12 cellular contexts compared by ENCODE assay signal in the genomic region with DNA sequence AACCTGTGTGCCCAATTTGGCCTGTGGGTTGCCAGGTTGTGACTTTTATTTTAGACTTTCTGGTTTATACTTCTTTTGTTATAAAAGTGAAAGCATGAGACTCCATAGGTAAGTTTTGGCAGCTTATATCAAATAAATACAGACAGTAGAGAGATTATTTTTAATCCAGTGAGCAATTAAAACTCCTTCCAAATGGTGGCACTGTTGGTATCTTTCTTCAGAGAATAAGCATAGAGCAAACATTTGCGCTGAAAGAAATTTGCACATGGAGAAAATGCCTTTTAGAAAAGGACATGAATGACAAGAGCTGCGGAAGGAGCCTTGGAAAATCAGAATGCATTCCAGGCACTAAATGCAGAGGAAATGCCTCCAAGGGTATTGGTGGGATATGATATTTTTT. TPM values are rescaled to one million over a fixed set of nuclear protein-coding genes. Genes with fewer than 3 reads are reported as not detected.
DNase-seq lines count a peak whose midpoint lies in the region; FAIRE-seq and TF ChIP-seq lines count a peak whose summit lies in the region.
"Had no signal": no experiment of that assay in that cellular context is flagged by ENCODE, and none has a peak within 500 bp of the region (broad histone marks: within the 10 kb centered on the region; RNA-seq: fewer than 3 reads in every experiment).

No MANE protein-coding gene starts in this region.

- no peak for FAIRE-seq in small intestine (lab: Jason Lieb, UNC)

- DNase-seq in A172 (ENCODE audit: low spot score) (peak; percentile 21), EH (ENCODE audit: low read depth) (peak; percentile 11), RWPE1 (ENCODE audit: low spot score) (peak; percentile 24), fibroblast of mammary gland (ENCODE audit: low read depth) (no peak), AG08396 (ENCODE audit: low spot score) (no peak), small intestine (no peak), H4 (ENCODE audit: low spot score) (no peak), vagina (ENCODE audit: extremely low spot score in 2 of 2) (no peak)
- DNase-seq: activated T-cell treated with anti-CD3 and anti-CD28 coated beads, Interleukin-2, amount 50 U/mL, for 24 hours; NCI-H1436 treated with DMSO at 0.1 percent for 48 hours had no signal

- CTCF ChIA-PET in RWPE1 (lab: Yijun Ruan, JAX), result interaction anchor here (0.8 to 1.4 kb wide), 5 partner anchors 9 to 89 kb away, joined by 3 to 5 read pairs (median 3); no protein-coding TSS in a partner anchor

- no peaks in the 10 kb centered on the region for H3K36me3 ChIP-seq in small intestine (ENCODE audit: control insufficient read depth in 2 of 2, insufficient read depth in 2 of 2, low read length in 2 of 2)
- H3K36me3 ChIP-seq in vagina, result no peaks in the 10 kb centered on the region
- H3K36me3 ChIP-seq: prostate gland, suprapubic skin had no signal

- POLR2A ChIA-PET in RWPE1 (lab: Yijun Ruan, JAX; ENCODE audit: low non-redundant PET), result no interaction called here

- TF ChIP-seq POLR2A in vagina (IDR thresholded peaks at IDR 0.05), result no peak

- H3K4me3 ChIP-seq in fibroblast of mammary gland (ENCODE audit: control insufficient read depth, low read depth, low read length), result no peak overlapping the region
- no peak overlapping the region for H3K4me3 ChIP-seq in small intestine (ENCODE audit: low read depth in 1 of 2, low read length in 2 of 2)
- no peak overlapping the region for H3K4me3 ChIP-seq in vagina
- H3K4me3 ChIP-seq: prostate gland, suprapubic skin had no signal

- TF ChIP-seq CTCF in RWPE1 (conservative IDR thresholded peaks at IDR 0.05; ENCODE audit: low read depth), result peak; percentile 21; the same call in 1 of the 2 replicates
- peak; percentile 29 for TF ChIP-seq CTCF in fibroblast of mammary gland (conservative IDR thresholded peaks at IDR 0.05; ENCODE audit: control insufficient read depth, insufficient read depth, low read depth, low read length)
- TF ChIP-seq CTCF in vagina (IDR thresholded peaks at IDR 0.05), result no peak

- H3K27me3 ChIP-seq in small intestine (ENCODE audit: control insufficient read depth in 2 of 2, insufficient read depth in 2 of 2, low read length in 2 of 2) (no peaks in the 10 kb centered on the region), vagina (no peaks in the 10 kb centered on the region)
- H3K27me3 ChIP-seq: suprapubic skin had no signal

- WGBS in small intestine, 3 donors, result 84 to 93% (median 85%) methylated on average over 2 of the region's 2 CpGs

- no peaks in the 10 kb centered on the region for H3K9me3 ChIP-seq in small intestine (ENCODE audit: control insufficient read depth, low read depth)
- H3K9me3 ChIP-seq in vagina, result no peaks in the 10 kb centered on the region
- H3K9me3 ChIP-seq: prostate gland, suprapubic skin had no signal

- H3K4me1 ChIP-seq in small intestine (ENCODE audit: control insufficient read depth in 2 of 2, insufficient read depth in 1 of 2, low read depth in 1 of 2, low read length in 1 of 2) (no peaks in the 10 kb centered on the region), vagina (no peaks in the 10 kb centered on the region)
- H3K4me1 ChIP-seq: prostate gland, suprapubic skin had no signal

- no peak overlapping the region for H3K27ac ChIP-seq in RWPE1
- H3K27ac ChIP-seq in small intestine (ENCODE audit: low read depth in 1 of 2, low read length in 1 of 2), result no peak overlapping the region
- H3K27ac ChIP-seq in vagina, result no peak overlapping the region
- H3K27ac ChIP-seq: prostate gland, suprapubic skin had no signal

- intact Hi-C loops in vagina (cut with DNase I), result no loop called here

RNA-seq across cellular contexts. Expression of a gene that starts 46.1 kb away (rescaled TPM):
- total RNA-seq in A172 (2014; rRNA removed; shearing (Covaris generic)), result 125 and 139 TPM in 2 replicates
- polyA plus RNA-seq in small intestine, result 10 to 100 TPM; 33.4 to 43.2 (median 35.7) TPM
- 81.2 and 84.7 TPM in 2 replicates for total RNA-seq in H4 (2014; rRNA removed; shearing (Covaris generic))
- total RNA-seq in vagina, result 38.3 TPM

Comparison
In these comparisons a context has a peak if more than half of its experiments do, and no peak if none do; other contexts are left out.
1. DNase-seq: peak in A172 (single experiment), EH (single experiment) and RWPE1 (single experiment); none in fibroblast of mammary gland (single experiment), AG08396 (single experiment), small intestine (single experiment), H4 (single experiment) and vagina (0 of 2).
2. CTCF ChIP-seq: peak in RWPE1 (single experiment) and fibroblast of mammary gland (single experiment); none in vagina (0 of 3).